16 cellular contexts compared by ENCODE assay signal in genomic region chr22:44693756-44694155, GRCh38. TPM values are rescaled to one million over a fixed set of nuclear protein-coding genes. Genes with fewer than 3 reads are reported as not detected.
DNase-seq lines count a peak whose midpoint lies in the region; ATAC-seq, FAIRE-seq and TF ChIP-seq lines count a peak whose summit lies in the region.
"Had no signal": no experiment of that assay in that cellular context is flagged by ENCODE, and none has a peak within 500 bp of the region (broad histone marks: within the 10 kb centered on the region; RNA-seq: fewer than 3 reads in every experiment).

No MANE protein-coding gene starts in this region.

- H3K4me3 ChIP-seq in K562: no peak overlapping the region
- H3K4me3 ChIP-seq: HAP-1 had no signal

- peak overlapping the region; percentile 67 to 73 for H3K27ac Mint-ChIP-seq in natural killer cell
- no peak overlapping the region for H3K27ac Mint-ChIP-seq in natural killer cell treated with Interleukin-12 subunit alpha and Interleukin-12 subunit beta and Interleukin-15 and Interleukin-18, amount 100 ng/mL, for 72 hours
- H3K27ac Mint-ChIP-seq: IgD-negative memory B cell had no signal

- DNase-seq in natural killer cell (no peak), NCI-H524 treated with DMSO at 0.1 percent for 48 hours (lab: John Stamatoyannopoulos, UW) (peak; percentile 87), K562 (ENCODE audit: extremely low read depth in 1 of 4, low spot score in 3 of 4) (no peak), NCI-H748 treated with DMSO at 0.1 percent for 48 hours (lab: John Stamatoyannopoulos, UW) (no peak)
- no peak for DNase-seq in natural killer cell treated with Interleukin-12 subunit alpha and Interleukin-12 subunit beta and Interleukin-15 and Interleukin-18, amount 100 ng/mL, for 72 hours (ENCODE audit: low spot score)
- DNase-seq in activated effector memory CD4-positive, alpha-beta T cell treated with Interleukin-2 at 50 U/mL for 16 hours: no peak
- DNase-seq: C1 segment of cervical spinal cord; NCI-H1436 treated with DMSO at 0.1 percent for 48 hours; NK-92 treated with Interleukin-12 subunit alpha and Interleukin-12 subunit beta, amount 100 ng/mL, for 24 hours had no signal

- no peak overlapping the region for H3K4me3 Mint-ChIP-seq in natural killer cell
- H3K4me3 Mint-ChIP-seq in natural killer cell treated with Interleukin-12 subunit alpha and Interleukin-12 subunit beta and Interleukin-15 and Interleukin-18, amount 100 ng/mL, for 72 hours: no peak overlapping the region
- H3K4me3 Mint-ChIP-seq: IgD-negative memory B cell had no signal

- peaks cover 21% of the 10 kb centered on the region for H3K79me2 ChIP-seq in K562 (ENCODE audit: control insufficient read depth, insufficient read depth, low read length)

- POLR2A ChIA-PET in K562 (lab: Yijun Ruan, JAX): no interaction called here

- H3K9me3 ChIP-seq in K562 (replicated peaks; ENCODE audit: control insufficient read depth, insufficient read depth, low read depth, low read length): no peaks in the 10 kb centered on the region
- H3K9me3 ChIP-seq: HAP-1 had no signal

- H4K20me1 ChIP-seq in K562 (replicated peaks; ENCODE audit: control insufficient read depth, insufficient read depth, low read length): peaks cover 23% of the 10 kb centered on the region

- H3K4me1 Mint-ChIP-seq in natural killer cell: peaks cover 18 to 49% of the 10 kb centered on the region in 2 donors
- H3K4me1 Mint-ChIP-seq in natural killer cell treated with Interleukin-12 subunit alpha and Interleukin-12 subunit beta and Interleukin-15 and Interleukin-18, amount 100 ng/mL, for 72 hours (ENCODE audit: low read depth in 2 of 2): peaks cover 8 to 23% of the 10 kb centered on the region in 2 donors

- H3K9me1 ChIP-seq in K562 (ENCODE audit: control insufficient read depth, insufficient read depth, low read length): no peaks in the 10 kb centered on the region

- in situ Hi-C loops in K562 (cut with MboI): no loop called here

- no peak overlapping the region for H3K27ac ChIP-seq in K562 (ENCODE audit: extremely low read depth, low read depth, low read length)

- 79% methylated on average over 4 of the region's 9 CpGs for whole genome bisulfite sequencing in K562 (ENCODE audit: insufficient coverage, low coverage, missing lambda C conversion rate)

- BruUV-seq in K562 (replicated peaks; lab: Mats Ljungman, UMichigan): no TSS peak

- CTCF ChIA-PET in K562 (lab: Yijun Ruan, JAX; ENCODE audit: low intra/inter-chr PET ratio): no interaction called here

- no peak for FAIRE-seq in K562 (lab: Jason Lieb, UNC)

- ATAC-seq in natural killer cell (no peak), K562 (no peak), GM21367 (IDR thresholded peaks at IDR 0.05; ENCODE audit: unreplicated experiment) (no peak)
- ATAC-seq in natural killer cell treated with Interleukin-12 subunit alpha and Interleukin-12 subunit beta and Interleukin-15 and Interleukin-18, amount 100 ng/mL, for 72 hours: no peak

- TF ChIP-seq POLR2A in K562 (conservative IDR thresholded peaks at IDR 0.05): no peak

- H3K27me3 Mint-ChIP-seq in natural killer cell (ENCODE audit: low read depth in 2 of 2): no peaks in the 10 kb centered on the region
- H3K27me3 Mint-ChIP-seq in natural killer cell treated with Interleukin-12 subunit alpha and Interleukin-12 subunit beta and Interleukin-15 and Interleukin-18, amount 100 ng/mL, for 72 hours: no peaks in the 10 kb centered on the region
- H3K27me3 Mint-ChIP-seq: IgD-negative memory B cell had no signal

- H3K36me3 Mint-ChIP-seq in natural killer cell: no peaks in the 10 kb centered on the region
- no peaks in the 10 kb centered on the region for H3K36me3 Mint-ChIP-seq in natural killer cell treated with Interleukin-12 subunit alpha and Interleukin-12 subunit beta and Interleukin-15 and Interleukin-18, amount 100 ng/mL, for 72 hours
- H3K36me3 Mint-ChIP-seq: IgD-negative memory B cell had no signal

- intact Hi-C loops in natural killer cell (cut with micrococcal nuclease) (no loop called here), K562 (cut with micrococcal nuclease) (no loop called here)

- H3K36me3 ChIP-seq in K562 (ENCODE audit: control insufficient read depth, insufficient read depth, low read length): peaks cover 6% of the 10 kb centered on the region; the same call in 1 of the 3 replicates
- H3K36me3 ChIP-seq: HAP-1 had no signal

- no peak for TF ChIP-seq CTCF in natural killer cell (IDR thresholded peaks at IDR 0.05)
- no peak for TF ChIP-seq CTCF in K562 (IDR thresholded peaks at IDR 0.05 in 2 of 3, conservative IDR thresholded peaks at IDR 0.05 in 1 of 3; ENCODE audit: insufficient read depth in 2 of 3, low read depth in 1 of 3, low read length in 3 of 3)

- peaks cover 6 to 31% of the 10 kb centered on the region in 2 experiments; a peak in 3 of 5 replicates for H3K4me1 ChIP-seq in K562 (replicated peaks in 1 of 2; ENCODE audit: control insufficient read depth in 2 of 2, insufficient read depth in 2 of 2, low read length in 2 of 2)
- H3K4me1 ChIP-seq: HAP-1 had no signal

- no peak overlapping the region for H3K4me2 ChIP-seq in K562 (ENCODE audit: insufficient read depth, low read length)

- no peaks in the 10 kb centered on the region for H3K9me3 Mint-ChIP-seq in natural killer cell
- no peaks in the 10 kb centered on the region for H3K9me3 Mint-ChIP-seq in natural killer cell treated with Interleukin-12 subunit alpha and Interleukin-12 subunit beta and Interleukin-15 and Interleukin-18, amount 100 ng/mL, for 72 hours
- H3K9me3 Mint-ChIP-seq: IgD-negative memory B cell had no signal

- H3K9ac ChIP-seq in K562 (ENCODE audit: insufficient read depth in 1 of 2, low read depth in 2 of 2, low read length in 2 of 2): no peak overlapping the region

- no peak for TF ChIP-seq EP300 in K562 (IDR thresholded peaks at IDR 0.05; ENCODE audit: low read length)

- TF ChIP-seq RAD21 in K562 (CRISPR knock-in tag; conservative IDR thresholded peaks at IDR 0.05 in 1 of 2, IDR thresholded peaks at IDR 0.05 in 1 of 2): no peak

- H2AFZ ChIP-seq in K562 (ENCODE audit: low read depth, low read length): no peak overlapping the region

- H3K27me3 ChIP-seq in K562 (ENCODE audit: control insufficient read depth in 2 of 2, insufficient read depth in 2 of 2, low read length in 2 of 2): no peaks in the 10 kb centered on the region

TF ChIP-seq in K562, 482 proteins besides CTCF, POLR2A, EP300 and RAD21:
- no peak for TF ChIP-seq ATF4 (CRISPR knock-in tag; IDR thresholded peaks at IDR 0.05)
- TF ChIP-seq EGR1 (conservative IDR thresholded peaks at IDR 0.05): peak; percentile 36

RNA-seq across cellular contexts. Expression of gene PRR5, which starts 8.2 kb away (rescaled TPM):
- total RNA-seq in natural killer cell (100 to 1,000 TPM in 1 of 3 donors, 10 to 100 TPM in 2; 92.6 to 133 (median 93.4) TPM), K562 (2014; rRNA removed) (13.3 and 18.4 TPM in 2 replicates), K562 (2014; rRNA removed; fragmentation: Illumina TruSeq; extraction: Trizol) (3.1 and 4.6 TPM in 2 replicates), K562 (2015; rRNA removed; fragmentation: Illumina TruSeq; extraction: Trizol) (7.5 and 9.5 TPM in 2 replicates), K562 (2021) (21.0 and 26.2 TPM in 2 replicates)
- 10 to 100 TPM; 15.7 to 29.2 TPM for total RNA-seq in natural killer cell treated with Interleukin-12 subunit alpha and Interleukin-12 subunit beta and Interleukin-15 and Interleukin-18, amount 100 ng/mL, for 72 hours
- 27.6 and 71.3 TPM in 2 replicates for total RNA-seq in K562 (2011; cell fraction: chromatin; rRNA removed; ENCODE audit: low replicate concordance)
- total RNA-seq in K562 (2011; cell fraction: nucleolus; rRNA removed): 52.4 and 59.9 TPM in 2 replicates
- total RNA-seq in K562 (2011; cell fraction: nucleoplasm; rRNA removed): 38.4 and 39.2 TPM in 2 replicates
- polyA plus RNA-seq in K562 (2011; rRNA removed) (10.1 and 14.5 TPM in 2 replicates), K562 (2014; fragmentation: Illumina TruSeq; extraction: Trizol) (6.6 and 9.5 TPM in 2 replicates), K562 (2014; fragmentation: Nextera tagmentation; extraction: Ambion mirVana) (under 1 TPM; 0.13 to 0.49 TPM), K562 (2014; rRNA removed) (18.6 and 20.3 TPM in 2 replicates)
- 14.2 and 35.6 TPM in 2 replicates for polyA plus RNA-seq in K562 (2011; cell fraction: cytosol; rRNA removed)
- polyA plus RNA-seq in K562 (2011; cell fraction: nucleus; rRNA removed): 22.8 and 38.7 TPM in 2 replicates
- polyA plus RNA-seq in K562 (2012): 10.9 and 11.6 TPM in 2 replicates
- 9.7 and 11.6 TPM in 2 replicates for polyA minus RNA-seq in K562 (2011; rRNA and poly(A)+ RNA removed)
- 14.1 and 21.0 TPM in 2 replicates for polyA minus RNA-seq in K562 (2011; cell fraction: cytosol; rRNA and poly(A)+ RNA removed)
- 22.3 and 30.8 TPM in 2 replicates for polyA minus RNA-seq in K562 (2011; cell fraction: nucleus; rRNA and poly(A)+ RNA removed)

RNA-seq across cellular contexts. Expression of gene ARHGAP8, which starts 58.6 kb away (rescaled TPM):
- total RNA-seq in natural killer cell: 10 to 100 TPM; 23.6 to 32.6 (median 26.5) TPM
- total RNA-seq in natural killer cell treated with Interleukin-12 subunit alpha and Interleukin-12 subunit beta and Interleukin-15 and Interleukin-18, amount 100 ng/mL, for 72 hours: 1 to 10 TPM in 1 of 2 donors, under 1 TPM in 1; 0.64 to 2.3 TPM
- 8.0 and 13.9 TPM in 2 replicates for total RNA-seq in K562 (2011; cell fraction: chromatin; rRNA removed; ENCODE audit: low replicate concordance)
- total RNA-seq in K562 (2011; cell fraction: nucleolus; rRNA removed): 5.8 and 7.1 TPM in 2 replicates
- total RNA-seq in K562 (2011; cell fraction: nucleoplasm; rRNA removed): 7.0 and 9.0 TPM in 2 replicates
- total RNA-seq in K562 (2014; rRNA removed): 0.36 and 0.78 TPM in 2 replicates
- 0.26 and 0.62 TPM in 2 replicates for total RNA-seq in K562 (2014; rRNA removed; fragmentation: Illumina TruSeq; extraction: Trizol)
- total RNA-seq in K562 (2015; rRNA removed; fragmentation: Illumina TruSeq; extraction: Trizol): 0.30 and 0.43 TPM in 2 replicates
- 1.5 and 2.2 TPM in 2 replicates for total RNA-seq in K562 (2021)
- 0.77 and 1.5 TPM in 2 replicates for polyA plus RNA-seq in K562 (2011; rRNA removed)
- 1.2 and 1.3 TPM in 2 replicates for polyA plus RNA-seq in K562 (2011; cell fraction: cytosol; rRNA removed)
- polyA plus RNA-seq in K562 (2011; cell fraction: nucleus; rRNA removed): 2.4 and 3.8 TPM in 2 replicates
- 0.48 and 1.4 TPM in 2 replicates for polyA plus RNA-seq in K562 (2012)
- 0.74 and 0.75 TPM in 2 replicates for polyA plus RNA-seq in K562 (2014; fragmentation: Illumina TruSeq; extraction: Trizol)
- under 1 TPM; 0.15 to 0.18 TPM for polyA plus RNA-seq in K562 (2014; fragmentation: Nextera tagmentation; extraction: Ambion mirVana)
- 1.1 and 1.5 TPM in 2 replicates for polyA plus RNA-seq in K562 (2014; rRNA removed)
- 0.18 and 0.42 TPM in 2 replicates for polyA minus RNA-seq in K562 (2011; rRNA and poly(A)+ RNA removed)
- not detected in 2 replicates for polyA minus RNA-seq in K562 (2011; cell fraction: cytosol; rRNA and poly(A)+ RNA removed)
- 0.54 and 1.4 TPM in 2 replicates for polyA minus RNA-seq in K562 (2011; cell fraction: nucleus; rRNA and poly(A)+ RNA removed)
- total RNA-seq: A673, HT1080, OCI-LY7, RPMI7951 had no signal
- polyA plus RNA-seq: IgD-negative memory B cell had no signal

Comparison
In these comparisons a context has a peak if more than half of its experiments do, and no peak if none do; other contexts are left out.
1. H3K27ac Mint-ChIP-seq: peak in natural killer cell (2 of 2); none in natural killer cell treated with Interleukin-12 subunit alpha and Interleukin-12 subunit beta and Interleukin-15 and Interleukin-18, amount 100 ng/mL, for 72 hours (0 of 2).